Comparison of ENCODE assay signal across 13 cellular contexts in the genomic region with DNA sequence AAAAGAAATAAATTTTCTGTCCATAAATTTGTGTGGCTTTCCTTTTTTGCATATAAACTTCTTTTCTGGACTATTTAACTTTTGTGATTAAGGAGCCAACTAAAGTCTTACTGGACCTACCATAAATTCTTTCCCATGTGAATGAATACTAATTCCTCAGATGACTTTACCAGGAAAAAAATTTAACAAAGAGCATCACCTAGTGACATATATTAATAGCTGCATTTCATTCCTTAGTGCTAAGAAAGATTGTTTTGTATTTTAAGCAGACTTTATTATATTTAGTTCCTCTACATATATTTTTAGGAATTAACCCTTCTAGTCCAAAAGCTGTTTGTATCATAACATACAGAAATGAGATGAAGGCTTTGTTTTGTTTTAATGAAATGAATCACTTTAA.
DNase-seq lines count a peak whose midpoint lies in the region; ATAC-seq and TF ChIP-seq lines count a peak whose summit lies in the region.
"Had no signal": no experiment of that assay in that cellular context is flagged by ENCODE, and none has a peak within 500 bp of the region (broad histone marks: within the 10 kb centered on the region; RNA-seq: fewer than 3 reads in every experiment).

No MANE protein-coding gene starts in this region.

- H3K27me3 ChIP-seq in heart right ventricle, result no peaks in the 10 kb centered on the region
- no peaks in the 10 kb centered on the region for H3K27me3 ChIP-seq in right atrium auricular region
- H3K27me3 ChIP-seq in body of pancreas, result no peaks in the 10 kb centered on the region
- H3K27me3 ChIP-seq: spleen had no signal

- TF ChIP-seq CTCF in heart right ventricle (IDR thresholded peaks at IDR 0.05), result peak in 8 of 9 donors; percentile 6 to 50 (median 35)
- TF ChIP-seq CTCF in right atrium auricular region (IDR thresholded peaks at IDR 0.05), result peak in 1 of 2 donors; percentile 33
- peak in 2 of 7 experiments; percentile 10 to 21 for TF ChIP-seq CTCF in body of pancreas (IDR thresholded peaks at IDR 0.05)

- H3K4me3 ChIP-seq in heart right ventricle (no peak overlapping the region), right atrium auricular region (no peak overlapping the region), body of pancreas (no peak overlapping the region)
- H3K4me3 ChIP-seq: spleen had no signal

- DNase-seq in heart right ventricle, result no peak
- no peak for DNase-seq in right atrium auricular region (ENCODE audit: low spot score)
- DNase-seq in RKO (ENCODE audit: low spot score), result peak; percentile 47
- peak; percentile 35 for DNase-seq in fibroblast of peridontal ligament (ENCODE audit: extremely low read depth)
- DNase-seq in activated naive CD4-positive, alpha-beta T cell (lab: John Stamatoyannopoulos, UW), result no peak
- no peak for DNase-seq in activated CD4-positive, alpha-beta T cell treated with anti-CD3 and anti-CD28 coated beads for 1 hour
- DNase-seq in HUDEP-2 (lab: John Stamatoyannopoulos, UW; ENCODE audit: unreplicated experiment in 76 of 76), result no peak
- no peak for DNase-seq in body of pancreas
- DNase-seq: activated CD4-positive, alpha-beta memory T cell treated with anti-CD3 and anti-CD28 coated beads for 36 hours; effector memory CD8-positive, alpha-beta T cell; NCI-H524; spleen; T-helper 1 cell had no signal

- H3K27ac ChIP-seq in heart right ventricle, result no peak overlapping the region
- no peak overlapping the region for H3K27ac ChIP-seq in right atrium auricular region
- H3K27ac ChIP-seq in body of pancreas, result no peak overlapping the region
- H3K27ac ChIP-seq: spleen had no signal

- no peaks in the 10 kb centered on the region for H3K9me3 ChIP-seq in heart right ventricle
- H3K9me3 ChIP-seq in right atrium auricular region, result no peaks in the 10 kb centered on the region
- no peaks in the 10 kb centered on the region for H3K9me3 ChIP-seq in body of pancreas
- H3K9me3 ChIP-seq: spleen had no signal

- H3K36me3 ChIP-seq in heart right ventricle (peaks cover 0 to 44% (median 11%) of the 10 kb centered on the region in 9 donors), right atrium auricular region (peaks cover 5% of the 10 kb centered on the region), body of pancreas (replicated peaks in 1 of 2; ENCODE audit: insufficient read depth in 1 of 2, low read depth in 2 of 2) (no peaks in the 10 kb centered on the region)

- H3K4me1 ChIP-seq in heart right ventricle (peaks cover 0 to 10% (median 6%) of the 10 kb centered on the region in 9 donors), right atrium auricular region (peaks cover 0 to 7% of the 10 kb centered on the region in 2 donors), body of pancreas (no peaks in the 10 kb centered on the region)
- H3K4me1 ChIP-seq: spleen had no signal

- intact Hi-C loops in heart right ventricle (cut with DNase I), result no loop called here
- intact Hi-C loops in body of pancreas (cut with DNase I), result no loop called here

- no peak for TF ChIP-seq POLR2A in body of pancreas (IDR thresholded peaks at IDR 0.05)

- ATAC-seq in heart right ventricle, result no peak
- no peak for ATAC-seq in body of pancreas
- ATAC-seq: effector memory CD8-positive, alpha-beta T cell had no signal

Comparison
In these comparisons a context has a peak if more than half of its experiments do, and no peak if none do; other contexts are left out.
1. DNase-seq: peak in RKO (single experiment) and fibroblast of peridontal ligament (single experiment); none in heart right ventricle (0 of 2), right atrium auricular region (single experiment), activated naive CD4-positive, alpha-beta T cell (0 of 4), activated CD4-positive, alpha-beta T cell treated with anti-CD3 and anti-CD28 coated beads for 1 hour (single experiment), HUDEP-2 (0 of 76) and body of pancreas (0 of 4).